In genomic region chr16:2783581-2784375, GRCh38 we compare ENCODE assay signal across 20 cellular contexts. TPM values are rescaled to one million over a fixed set of nuclear protein-coding genes. Genes with fewer than 3 reads are reported as not detected.
DNase-seq lines count a peak whose midpoint lies in the region; ATAC-seq and TF ChIP-seq lines count a peak whose summit lies in the region.
"Had no signal": no experiment of that assay in that cellular context is flagged by ENCODE, and none has a peak within 500 bp of the region (broad histone marks: within the 10 kb centered on the region; RNA-seq: fewer than 3 reads in every experiment).

No MANE protein-coding gene starts in this region.

- H3K27ac Mint-ChIP-seq in CD14-positive monocyte = no peak overlapping the region
- H3K27ac Mint-ChIP-seq in CD8-positive, alpha-beta T cell = no peak overlapping the region
- peak overlapping the region; percentile 62 for H3K27ac Mint-ChIP-seq in activated naive CD8-positive, alpha-beta T cell treated with anti-CD3 and anti-CD28 coated beads for 36 hours
- no peak overlapping the region for H3K27ac Mint-ChIP-seq in neural crest cell (ENCODE audit: unreplicated experiment)
- H3K27ac Mint-ChIP-seq: activated T-helper 2 cell treated with anti-CD3 and anti-CD28 coated beads, Interferon-gamma antibody, Interleukin-2, Interleukin-4, amounts not matched to agents 10 μg/mL and 5 μg/mL and 100 μg/mL, durations not matched to agents 14 hours and 24 hours and 36 hours had no signal

- H3K9me3 ChIP-seq in CD8-positive, alpha-beta T cell (ENCODE audit: low read length) = no peaks in the 10 kb centered on the region
- H3K9me3 ChIP-seq in transverse colon = no peaks in the 10 kb centered on the region

- TF ChIP-seq CTCF in CD14-positive monocyte (IDR thresholded peaks at IDR 0.05) (no peak), neural crest cell (conservative IDR thresholded peaks at IDR 0.05) (no peak), transverse colon (IDR thresholded peaks at IDR 0.05) (no peak)
- TF ChIP-seq CTCF in CD8-positive, alpha-beta T cell (IDR thresholded peaks at IDR 0.05) = no peak

- CTCF ChIA-PET in CD8-positive, alpha-beta T cell (lab: Charles Lee) = interaction anchor here (1.4 to 2.1 kb wide), 3 partner anchors 10 to 84 kb away, joined by 3 to 8 read pairs (median 7); no protein-coding TSS in a partner anchor

- TF ChIP-seq POLR2A in transverse colon (IDR thresholded peaks at IDR 0.05) = no peak

- no peak for ATAC-seq in CD8-positive, alpha-beta T cell
- ATAC-seq: foreskin keratinocyte had no signal

- intact Hi-C loops in CD14-positive monocyte (cut with micrococcal nuclease) = loop anchor here in 1 of 2 donors (5.0 kb wide), 1 partner anchor 39 kb away; no protein-coding TSS in a partner anchor
- intact Hi-C loops in CD8-positive, alpha-beta T cell (cut with DNase I, micrococcal nuclease) = no loop called here
- intact Hi-C loops in transverse colon (cut with DNase I; ENCODE audit: low total_unique reads) = no loop called here

- H3K27me3 Mint-ChIP-seq in CD14-positive monocyte (ENCODE audit: low read depth in 3 of 3) (peaks cover 23 to 60% (median 43%) of the 10 kb centered on the region in 3 donors), neural crest cell (ENCODE audit: low read depth) (peaks cover 2% of the 10 kb centered on the region)
- H3K27me3 Mint-ChIP-seq in CD8-positive, alpha-beta T cell (ENCODE audit: low read depth) = peaks cover 3% of the 10 kb centered on the region
- no peaks in the 10 kb centered on the region for H3K27me3 Mint-ChIP-seq in activated naive CD8-positive, alpha-beta T cell treated with anti-CD3 and anti-CD28 coated beads for 36 hours

- peaks cover 24% of the 10 kb centered on the region for H3K4me1 ChIP-seq in CD8-positive, alpha-beta T cell (ENCODE audit: insufficient read depth, low read length)
- H3K4me1 ChIP-seq in transverse colon = peaks cover 9 to 16% (median 12%) of the 10 kb centered on the region in 4 donors

- no peak for TF ChIP-seq EP300 in transverse colon (IDR thresholded peaks at IDR 0.05; ENCODE audit: low read depth)

- H3K4me3 Mint-ChIP-seq in CD14-positive monocyte = peak overlapping the region in 1 of 2 donors; percentile 91
- H3K4me3 Mint-ChIP-seq in CD8-positive, alpha-beta T cell = peak overlapping the region; percentile 55
- H3K4me3 Mint-ChIP-seq in activated naive CD8-positive, alpha-beta T cell treated with anti-CD3 and anti-CD28 coated beads for 36 hours = peak overlapping the region; percentile 64
- peak overlapping the region; percentile 61 for H3K4me3 Mint-ChIP-seq in neural crest cell

- no peaks in the 10 kb centered on the region for H3K27me3 ChIP-seq in CD8-positive, alpha-beta T cell (ENCODE audit: insufficient read depth, low read length)
- H3K27me3 ChIP-seq in transverse colon = peaks cover 37% of the 10 kb centered on the region

- H3K36me3 ChIP-seq in CD8-positive, alpha-beta T cell (ENCODE audit: insufficient read depth, low read length) = no peaks in the 10 kb centered on the region
- H3K36me3 ChIP-seq in transverse colon = no peaks in the 10 kb centered on the region

- WGBS in transverse colon (ENCODE audit: low coverage in 1 of 2), 2 donors = 91% methylated on average over 15 of the region's 15 CpGs; no CpG with 5 or more reads in 1 of the 2 donors

- H3K9me3 Mint-ChIP-seq in CD14-positive monocyte = peaks cover 0 to 2% (median 0%) of the 10 kb centered on the region in 7 donors
- H3K9me3 Mint-ChIP-seq in CD8-positive, alpha-beta T cell = no peaks in the 10 kb centered on the region
- no peaks in the 10 kb centered on the region for H3K9me3 Mint-ChIP-seq in activated naive CD8-positive, alpha-beta T cell treated with anti-CD3 and anti-CD28 coated beads for 36 hours
- no peaks in the 10 kb centered on the region for H3K9me3 Mint-ChIP-seq in neural crest cell
- H3K9me3 Mint-ChIP-seq: activated T-helper 2 cell treated with anti-CD3 and anti-CD28 coated beads, Interferon-gamma antibody, Interleukin-2, Interleukin-4, amounts not matched to agents 10 μg/mL and 5 μg/mL and 100 μg/mL, durations not matched to agents 14 hours and 24 hours and 36 hours had no signal

- DNase-seq in CD14-positive monocyte (ENCODE audit: low spot score) = peak; percentile 36
- no peak for DNase-seq in CD8-positive, alpha-beta T cell
- no peak for DNase-seq in activated naive CD8-positive, alpha-beta T cell treated with anti-CD3 and anti-CD28 coated beads for 36 hours
- DNase-seq in neural crest cell (ENCODE audit: low read depth, low spot score) = no peak
- DNase-seq in COLO829 (ENCODE audit: low spot score) = no peak
- DNase-seq in NCI-H2171 treated with DMSO at 0.1 percent for 48 hours (lab: John Stamatoyannopoulos, UW) = no peak
- no peak for DNase-seq in transverse colon
- no peak for DNase-seq in cerebellum (ENCODE audit: low spot score)
- DNase-seq: cortex of kidney; DMS 273 treated with DMSO at 0.1 percent for 48 hours; foreskin keratinocyte; GDM1; NCI-H2029; NCI-H510A; stimulated activated CD4-positive, alpha-beta T cell treated with anti-CD3 and anti-CD28 coated beads, Interleukin-4, amount 100 ng/mL, for 24 hours had no signal

- no peak overlapping the region for H3K27ac ChIP-seq in CD8-positive, alpha-beta T cell (ENCODE audit: low read depth, low read length)
- H3K27ac ChIP-seq in transverse colon = no peak overlapping the region
- H3K27ac ChIP-seq: foreskin keratinocyte, KMS-11, skin epidermis had no signal

- H3K36me3 Mint-ChIP-seq in CD14-positive monocyte (peaks cover 2 to 4% of the 10 kb centered on the region in 2 donors), neural crest cell (ENCODE audit: low read depth) (no peaks in the 10 kb centered on the region)
- H3K36me3 Mint-ChIP-seq in CD8-positive, alpha-beta T cell = no peaks in the 10 kb centered on the region
- peaks cover under 1% of the 10 kb centered on the region for H3K36me3 Mint-ChIP-seq in activated naive CD8-positive, alpha-beta T cell treated with anti-CD3 and anti-CD28 coated beads for 36 hours

- no peak overlapping the region for H3K4me3 ChIP-seq in CD8-positive, alpha-beta T cell (ENCODE audit: low read depth, low read length)
- H3K4me3 ChIP-seq in transverse colon = no peak overlapping the region
- H3K4me3 ChIP-seq: GM12878, skin epidermis had no signal

- in situ Hi-C loops in transverse colon (cut with MboI; ENCODE audit: low pct_ligation_motif_present in 1 of 4, low pct_unique_long_range_greater_than_20kb in 1 of 4, low sequenced_read_pairs in 3 of 4) = no loop called here

- H3K4me1 Mint-ChIP-seq in CD14-positive monocyte = peaks cover 20% of the 10 kb centered on the region
- peaks cover 15% of the 10 kb centered on the region for H3K4me1 Mint-ChIP-seq in CD8-positive, alpha-beta T cell (ENCODE audit: low read depth)
- peaks cover 13% of the 10 kb centered on the region for H3K4me1 Mint-ChIP-seq in activated naive CD8-positive, alpha-beta T cell treated with anti-CD3 and anti-CD28 coated beads for 36 hours
- peaks cover 4% of the 10 kb centered on the region for H3K4me1 Mint-ChIP-seq in neural crest cell

- POLR2A ChIA-PET in CD8-positive, alpha-beta T cell (lab: Charles Lee) = interaction anchor here (0.7 to 1.1 kb wide), 2 partner anchors 99 to 135 kb away, joined by 4 read pairs; partner anchors contain the start of gene FLYWCH2

RNA-seq across cellular contexts. Expression of gene PRSS33, which starts 3.6 kb away (rescaled TPM):
- polyA plus RNA-seq in CD14-positive monocyte = not detected
- total RNA-seq in CD8-positive, alpha-beta T cell = not detected
- under 1 TPM; 0.40 to 0.54 TPM for total RNA-seq in activated naive CD8-positive, alpha-beta T cell treated with anti-CD3 and anti-CD28 coated beads for 36 hours
- total RNA-seq in neural crest cell (0.23 and 0.39 TPM in 2 replicates), transverse colon (not detected), cerebellum (not detected)
- total RNA-seq: activated T-helper 2 cell treated with anti-CD3 and anti-CD28 coated beads, Interferon-gamma antibody, Interleukin-2, Interleukin-4, amounts not matched to agents 10 μg/mL and 5 μg/mL and 100 μg/mL, durations not matched to agents 14 hours and 24 hours and 36 hours; foreskin keratinocyte; GM12878 had no signal
- polyA plus RNA-seq: foreskin keratinocyte, GM12878 had no signal

RNA-seq across cellular contexts. Expression of gene ELOB, which starts 6.7 kb away (rescaled TPM):
- polyA plus RNA-seq in CD14-positive monocyte = 100 to 1,000 TPM; 363 to 405 TPM
- 10 to 100 TPM; 70.3 to 71.5 TPM for total RNA-seq in CD8-positive, alpha-beta T cell
- total RNA-seq in activated naive CD8-positive, alpha-beta T cell treated with anti-CD3 and anti-CD28 coated beads for 36 hours = 100 to 1,000 TPM; 267 to 291 TPM
- 249 and 261 TPM in 2 replicates for total RNA-seq in neural crest cell
- total RNA-seq in transverse colon = 100 to 1,000 TPM; 133 to 433 (median 288) TPM
- 98.8 TPM for total RNA-seq in cerebellum

RNA-seq across cellular contexts. Expression of gene PRSS41, which starts 14.5 kb away (rescaled TPM):
- polyA plus RNA-seq in CD14-positive monocyte = not detected
- not detected for total RNA-seq in CD8-positive, alpha-beta T cell
- not detected for total RNA-seq in activated naive CD8-positive, alpha-beta T cell treated with anti-CD3 and anti-CD28 coated beads for 36 hours
- not detected in 2 replicates for total RNA-seq in neural crest cell
- total RNA-seq in transverse colon = not detected
- not detected for total RNA-seq in cerebellum
- total RNA-seq: activated T-helper 2 cell treated with anti-CD3 and anti-CD28 coated beads, Interferon-gamma antibody, Interleukin-2, Interleukin-4, amounts not matched to agents 10 μg/mL and 5 μg/mL and 100 μg/mL, durations not matched to agents 14 hours and 24 hours and 36 hours; foreskin keratinocyte; GM12878 had no signal
- polyA plus RNA-seq: foreskin keratinocyte, GM12878, thymus had no signal

RNA-seq across cellular contexts. Expression of gene SRRM2, which starts 31.3 kb away (rescaled TPM):
- 10 to 100 TPM; 19.0 to 31.8 TPM for polyA plus RNA-seq in CD14-positive monocyte
- 1,000 to 10,000 TPM; 1,249 to 1,283 TPM for total RNA-seq in CD8-positive, alpha-beta T cell
- total RNA-seq in activated naive CD8-positive, alpha-beta T cell treated with anti-CD3 and anti-CD28 coated beads for 36 hours = 100 to 1,000 TPM; 460 to 507 TPM
- total RNA-seq in neural crest cell (779 and 803 TPM in 2 replicates), transverse colon (1,000 to 10,000 TPM in 2 of 4 donors, 100 to 1,000 TPM in 2; 545 to 3,500 (median 1,361) TPM), cerebellum (74.1 TPM)

RNA-seq across cellular contexts. Expression of gene PRSS21, which starts 33.3 kb away (rescaled TPM):
- 1 to 10 TPM; 2.1 to 3.1 TPM for polyA plus RNA-seq in CD14-positive monocyte
- 1 to 10 TPM; 1.4 to 2.5 TPM for total RNA-seq in CD8-positive, alpha-beta T cell
- total RNA-seq in activated naive CD8-positive, alpha-beta T cell treated with anti-CD3 and anti-CD28 coated beads for 36 hours = 10 to 100 TPM; 11.2 to 13.1 TPM
- total RNA-seq in neural crest cell = not detected in 2 replicates
- 1 to 10 TPM in 2 of 4 donors, not detected in 2; 1.6 to 1.9 TPM for total RNA-seq in transverse colon
- not detected for total RNA-seq in cerebellum
